In the genomic region with DNA sequence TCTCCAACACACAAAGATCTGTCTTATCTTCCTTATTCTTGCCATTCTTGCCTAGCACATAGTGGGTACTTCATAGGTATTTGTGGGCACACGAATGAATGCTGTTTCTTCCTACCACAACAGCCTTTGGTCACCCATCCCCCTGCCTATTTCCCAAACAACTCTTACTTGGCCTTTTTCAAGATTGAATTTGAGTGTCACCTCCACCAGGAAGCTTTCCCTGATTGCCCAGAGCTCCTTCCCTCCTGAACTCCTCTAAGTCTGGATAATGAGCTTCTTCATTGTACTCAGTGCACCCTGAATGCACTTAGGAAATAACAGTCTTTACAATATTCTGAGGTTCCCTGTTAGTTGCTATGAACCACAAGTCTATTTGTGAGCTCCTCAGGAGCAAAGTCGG, we compare ENCODE assay signal across 11 cellular contexts.
"Had no signal": no experiment of that assay in that cellular context is flagged by ENCODE, and none has a peak within 500 bp of the region (broad histone marks: within the 10 kb centered on the region; RNA-seq: fewer than 3 reads in every experiment).

No MANE protein-coding gene starts in this region.

- FAIRE-seq: H1, H54 had no signal

- H3K4me1 ChIP-seq: HAP-1 had no signal

- H3K4me3 ChIP-seq: GM23248, GM23338, HAP-1 had no signal

- H3K9ac ChIP-seq: GM23248 had no signal

- H3K27ac ChIP-seq: GM23248 had no signal

- DNase-seq: GM23248, GOT3, H7, H9, HCEC 1CT, HFFc6 had no signal

- H2AFZ ChIP-seq: GM23248, GM23338 had no signal

- H3K4me2 ChIP-seq: GM23338 had no signal

- ATAC-seq: GM23338, HCT116 had no signal

- H3K9me3 ChIP-seq: HAP-1 had no signal

- H3K36me3 ChIP-seq: HAP-1 had no signal
